8 cellular contexts compared by ENCODE assay signal in the genomic region with DNA sequence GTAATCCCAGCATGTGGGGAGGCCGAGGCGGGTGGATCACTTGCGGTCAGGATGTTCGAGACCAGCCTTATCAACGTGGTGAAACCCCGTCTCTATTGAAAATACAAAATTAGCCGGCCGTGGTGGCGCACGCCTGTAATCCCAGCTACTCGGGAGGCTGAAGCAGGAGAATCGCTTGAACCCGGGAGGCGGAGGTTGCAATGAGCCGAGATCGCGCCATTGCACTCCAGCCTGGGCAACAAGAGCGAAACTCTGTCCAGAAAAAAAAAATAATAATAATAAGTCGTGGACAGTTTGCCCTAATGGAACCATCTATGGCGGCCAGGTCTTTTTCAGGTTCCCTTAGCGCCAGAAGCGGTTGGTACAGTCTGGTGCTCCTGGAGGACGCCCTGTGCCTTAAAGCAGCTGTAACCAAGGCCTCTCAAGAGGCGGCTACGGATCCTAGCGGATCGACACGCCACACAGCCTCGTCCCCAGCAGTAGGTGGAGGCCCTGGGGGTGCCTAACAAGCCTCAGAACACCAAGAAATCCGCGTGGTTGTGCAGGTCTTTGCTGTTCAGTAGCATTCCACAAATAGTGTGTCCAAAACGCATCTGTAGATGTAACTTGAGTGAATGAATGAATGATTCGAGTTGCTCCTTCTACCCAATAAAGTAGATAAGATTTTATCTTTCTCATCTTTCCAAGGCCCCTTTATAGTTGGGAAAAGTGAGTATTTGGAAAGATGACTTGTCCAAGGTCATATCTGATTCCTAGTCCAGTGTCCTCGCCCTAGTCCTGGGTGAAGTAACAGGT. TPM values are rescaled to one million over a fixed set of nuclear protein-coding genes. Genes with fewer than 3 reads are reported as not detected.
DNase-seq lines count a peak whose midpoint lies in the region; ATAC-seq and TF ChIP-seq lines count a peak whose summit lies in the region.

No MANE protein-coding gene starts in this region.

- POLR2A ChIA-PET in CD8-positive, alpha-beta T cell (lab: Charles Lee), result interaction anchor here (0.7 kb wide), 1 partner anchor 820 kb away, joined by 4 read pairs; no protein-coding TSS in a partner anchor

- no peaks in the 10 kb centered on the region for H3K9me3 ChIP-seq in CD8-positive, alpha-beta T cell (ENCODE audit: low read length)
- H3K9me3 ChIP-seq in NT2/D1 (ENCODE audit: insufficient read depth, low read length) (no peaks in the 10 kb centered on the region), mononuclear cell (ENCODE audit: low read depth, low read length) (no peaks in the 10 kb centered on the region)

- H3K4me1 Mint-ChIP-seq in CD8-positive, alpha-beta T cell (ENCODE audit: low read depth), result peaks cover 44% of the 10 kb centered on the region
- peaks cover 29% of the 10 kb centered on the region for H3K4me1 Mint-ChIP-seq in chondrocyte (ENCODE audit: low read depth)

- peak overlapping the region; percentile 85 for H3K27ac ChIP-seq in CD8-positive, alpha-beta T cell (ENCODE audit: low read depth, low read length)

- intact Hi-C loops in CD8-positive, alpha-beta T cell (cut with DNase I, micrococcal nuclease), result loop anchor here (1.0 to 10.0 kb wide), 8 partner anchors 19 to 842 kb away; a partner anchor contains a TSS

- no peaks in the 10 kb centered on the region for H3K9me3 Mint-ChIP-seq in CD8-positive, alpha-beta T cell
- H3K9me3 Mint-ChIP-seq in chondrocyte (ENCODE audit: low read depth), result no peaks in the 10 kb centered on the region

- peaks cover 42% of the 10 kb centered on the region for H3K36me3 Mint-ChIP-seq in CD8-positive, alpha-beta T cell
- H3K36me3 Mint-ChIP-seq in chondrocyte (ENCODE audit: low read depth), result peaks cover 14% of the 10 kb centered on the region

- H3K4me1 ChIP-seq in CD8-positive, alpha-beta T cell (ENCODE audit: insufficient read depth, low read length), result peaks cover 24% of the 10 kb centered on the region
- H3K4me1 ChIP-seq in NT2/D1 (ENCODE audit: insufficient read depth, insufficient read length), result no peaks in the 10 kb centered on the region
- peaks cover 66% of the 10 kb centered on the region for H3K4me1 ChIP-seq in mononuclear cell (ENCODE audit: insufficient read depth, low read length)

- H3K27me3 ChIP-seq in CD8-positive, alpha-beta T cell (ENCODE audit: insufficient read depth, low read length), result no peaks in the 10 kb centered on the region
- H3K27me3 ChIP-seq in NT2/D1 (ENCODE audit: insufficient read depth, insufficient read length) (no peaks in the 10 kb centered on the region), mononuclear cell (ENCODE audit: insufficient read depth, low read length) (no peaks in the 10 kb centered on the region)

- H3K4me3 Mint-ChIP-seq in CD8-positive, alpha-beta T cell, result peak overlapping the region; percentile 90
- H3K4me3 Mint-ChIP-seq in chondrocyte (ENCODE audit: unreplicated experiment), result peak overlapping the region; percentile 82

- H3K9ac ChIP-seq in NT2/D1 (ENCODE audit: insufficient read length, low read depth), result peak overlapping the region; percentile 98

- H3K27me3 Mint-ChIP-seq in CD8-positive, alpha-beta T cell (ENCODE audit: low read depth), result no peaks in the 10 kb centered on the region
- no peaks in the 10 kb centered on the region for H3K27me3 Mint-ChIP-seq in chondrocyte (ENCODE audit: low read depth)

- TF ChIP-seq CTCF in CD8-positive, alpha-beta T cell (IDR thresholded peaks at IDR 0.05), result no peak
- TF ChIP-seq CTCF in chondrocyte (IDR thresholded peaks at IDR 0.05), result no peak

- peaks cover 9% of the 10 kb centered on the region for H3K36me3 ChIP-seq in CD8-positive, alpha-beta T cell (ENCODE audit: insufficient read depth, low read length)
- peaks cover 47% of the 10 kb centered on the region for H3K36me3 ChIP-seq in NT2/D1 (ENCODE audit: insufficient read depth, insufficient read length, low read length)

- DNase-seq in CD8-positive, alpha-beta T cell, result no peak
- DNase-seq in NT2/D1 (ENCODE audit: low read depth, low spot score), result no peak
- DNase-seq in chondrocyte (ENCODE audit: low spot score), result no peak
- no peak for DNase-seq in NCI-H774 (lab: John Stamatoyannopoulos, UW)
- no peak for DNase-seq in putamen (ENCODE audit: low spot score)

- ATAC-seq in CD8-positive, alpha-beta T cell, result no peak
- ATAC-seq in GM19452 (IDR thresholded peaks at IDR 0.05; ENCODE audit: unreplicated experiment) (no peak), HG02852 (IDR thresholded peaks at IDR 0.05; ENCODE audit: unreplicated experiment) (no peak)

- H3K4me3 ChIP-seq in CD8-positive, alpha-beta T cell (ENCODE audit: low read depth, low read length), result peak overlapping the region; percentile 84
- H3K4me3 ChIP-seq in NT2/D1 (ENCODE audit: insufficient read length, low read depth) (peak overlapping the region; percentile 95), mononuclear cell (ENCODE audit: low read length) (peak overlapping the region; percentile 93)

- H3K27ac Mint-ChIP-seq in CD8-positive, alpha-beta T cell, result peak overlapping the region; percentile 92
- H3K27ac Mint-ChIP-seq in chondrocyte (ENCODE audit: unreplicated experiment), result peak overlapping the region; percentile 94

- CTCF ChIA-PET in CD8-positive, alpha-beta T cell (lab: Charles Lee), result interaction anchor here (0.7 to 1.2 kb wide), 3 partner anchors 8 to 21 kb away, joined by 3 to 4 read pairs (median 3); no protein-coding TSS in a partner anchor

RNA-seq across cellular contexts. Expression of a gene that starts 1.0 kb away (rescaled TPM):
- total RNA-seq in CD8-positive, alpha-beta T cell, result 10 to 100 TPM; 56.7 to 56.8 TPM
- total RNA-seq in chondrocyte (304 to 334 TPM (median 324 TPM) in 3 replicates), mononuclear cell (155 TPM)

RNA-seq across cellular contexts. Expression of a gene that starts 18.8 kb away (rescaled TPM):
- 10 to 100 TPM; 30.2 to 30.4 TPM for total RNA-seq in CD8-positive, alpha-beta T cell
- total RNA-seq in chondrocyte, result 28.6 to 41.2 TPM (median 28.7 TPM) in 3 replicates
- 24.6 TPM for total RNA-seq in mononuclear cell

RNA-seq across cellular contexts. Expression of a gene that starts 19.0 kb away (rescaled TPM):
- total RNA-seq in CD8-positive, alpha-beta T cell, result 1 to 10 TPM; 4.7 to 6.2 TPM
- total RNA-seq in chondrocyte, result 50.4 to 64.8 TPM (median 53.0 TPM) in 3 replicates
- total RNA-seq in mononuclear cell, result 5.5 TPM

RNA-seq across cellular contexts. Expression of a gene that starts 25.8 kb away (rescaled TPM):
- total RNA-seq in CD8-positive, alpha-beta T cell, result 100 to 1,000 TPM; 104 to 107 TPM
- total RNA-seq in chondrocyte (22.1 to 42.8 TPM (median 28.3 TPM) in 3 replicates), mononuclear cell (37.8 TPM)
